8 cellular contexts compared by ENCODE assay signal in the genomic region with DNA sequence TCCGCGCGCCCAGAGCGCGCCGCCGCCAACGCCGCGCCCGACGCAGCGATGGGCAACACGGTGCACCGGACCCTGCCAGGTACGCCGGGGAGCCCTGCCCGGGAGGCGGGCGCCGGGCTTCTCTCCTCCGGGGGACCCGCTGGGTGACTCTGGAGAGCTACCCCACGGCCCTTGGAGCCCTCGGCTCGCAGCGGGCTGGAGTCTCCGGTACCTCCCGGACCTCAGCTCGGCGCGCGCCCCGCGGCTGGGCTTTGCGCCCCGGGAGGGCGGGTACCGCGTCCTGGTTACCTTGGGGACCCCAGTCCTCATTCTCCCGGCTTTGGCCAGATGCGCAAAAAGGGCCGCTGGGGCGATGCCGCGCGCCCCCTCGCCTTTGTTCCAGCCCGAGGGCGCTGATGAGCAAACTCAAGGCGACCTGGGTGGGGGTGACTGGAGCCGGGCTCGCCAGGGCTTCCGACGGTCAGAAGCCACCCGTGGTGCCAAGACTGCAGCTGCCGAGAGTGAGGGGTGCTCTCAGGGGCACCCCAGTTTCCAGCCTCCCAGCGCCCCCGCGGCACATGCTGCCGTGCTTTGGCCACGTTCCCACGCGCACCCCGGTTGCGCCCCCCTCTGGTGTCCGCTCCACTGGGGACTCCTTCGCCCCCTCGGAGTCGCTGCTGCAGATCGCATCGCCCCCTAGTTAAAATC. TPM values are rescaled to one million over a fixed set of nuclear protein-coding genes. Genes with fewer than 3 reads are reported as not detected.
DNase-seq lines count a peak whose midpoint lies in the region; ATAC-seq and TF ChIP-seq lines count a peak whose summit lies in the region.

No MANE protein-coding gene starts in this region.

- ATAC-seq in HG03342 (IDR thresholded peaks at IDR 0.05; ENCODE audit: unreplicated experiment) = peak; percentile 32
- ATAC-seq in left colon = no peak
- ATAC-seq in thoracic aorta (ENCODE audit: insufficient number of reproducible peaks, low FRiP score, low read depth) = no peak
- no peak for ATAC-seq in omental fat pad (ENCODE audit: low FRiP score)
- ATAC-seq in HG03457 (IDR thresholded peaks at IDR 0.05; ENCODE audit: unreplicated experiment) = no peak

- H3K4me3 ChIP-seq in astrocyte of the spinal cord (ENCODE audit: low read depth, low read length) (peak overlapping the region; percentile 50), thoracic aorta (peak overlapping the region; percentile 78)

- no peak for DNase-seq in astrocyte of the spinal cord (ENCODE audit: low read depth, low spot score)
- DNase-seq in left colon = peak; percentile 32 to 48
- DNase-seq in thoracic aorta (ENCODE audit: low spot score) = no peak
- no peak for DNase-seq in omental fat pad (ENCODE audit: low spot score)
- DNase-seq in mesenteric fat pad (ENCODE audit: low spot score) = no peak

- no peaks in the 10 kb centered on the region for H3K27me3 ChIP-seq in thoracic aorta (replicated peaks; ENCODE audit: insufficient read depth)

- intact Hi-C loops in left colon (cut with DNase I, micrococcal nuclease) = loop anchor here in 1 of 2 donors (10.0 kb wide), 2 partner anchors 53 to 77 kb away; no protein-coding TSS in a partner anchor

- H3K27ac ChIP-seq in thoracic aorta = peak overlapping the region in 1 of 2 donors; percentile 28

- H3K9me3 ChIP-seq in ES-I3 (ENCODE audit: control insufficient read depth, insufficient read depth, low read length) (no peaks in the 10 kb centered on the region), thoracic aorta (no peaks in the 10 kb centered on the region)

- in situ Hi-C loops in astrocyte of the spinal cord (cut with HindIII; ENCODE audit: low sequenced_read_pairs) = no loop called here

- H3K36me3 ChIP-seq in ES-I3 (ENCODE audit: insufficient read depth, low read length) (no peaks in the 10 kb centered on the region), thoracic aorta (no peaks in the 10 kb centered on the region)

- TF ChIP-seq CTCF in astrocyte of the spinal cord (IDR thresholded peaks at IDR 0.05; ENCODE audit: low read depth, low read length) (peak; percentile 8), thoracic aorta (IDR thresholded peaks at IDR 0.05) (no peak), omental fat pad (IDR thresholded peaks at IDR 0.05) (no peak)

- peak overlapping the region; percentile 83 for H3K9ac ChIP-seq in ES-I3 (ENCODE audit: low read depth, low read length)

- peaks cover 24% of the 10 kb centered on the region for H3K4me1 ChIP-seq in ES-I3 (ENCODE audit: insufficient read depth, low read length)
- H3K4me1 ChIP-seq in thoracic aorta (ENCODE audit: control insufficient read depth in 1 of 2, low read depth in 2 of 2) = peaks cover 6 to 19% of the 10 kb centered on the region in 2 donors

RNA-seq across cellular contexts. Expression of a gene that starts 0.4 kb away (rescaled TPM):
- total RNA-seq in left colon (10 to 100 TPM; 60.5 to 90.8 TPM), thoracic aorta (10 to 100 TPM; 17.3 to 17.6 TPM), omental fat pad (10 to 100 TPM; 10.3 to 86.5 (median 17.8) TPM), mesenteric fat pad (35.8 TPM)

Comparison
In these comparisons a context has a peak if more than half of its experiments do, and no peak if none do; other contexts are left out.
1. DNase-seq: peak in left colon (2 of 2); none in astrocyte of the spinal cord (single experiment), thoracic aorta (single experiment), omental fat pad (single experiment) and mesenteric fat pad (single experiment).